ENCODE assay signal across 31 cellular contexts in genomic region chr11:26626346-26626745, GRCh38. TPM values are rescaled to one million over a fixed set of nuclear protein-coding genes. Genes with fewer than 3 reads are reported as not detected.
DNase-seq lines count a peak whose midpoint lies in the region; TF ChIP-seq lines count a peak whose summit lies in the region.
"Had no signal": no experiment of that assay in that cellular context is flagged by ENCODE, and none has a peak within 500 bp of the region (broad histone marks: within the 10 kb centered on the region; RNA-seq: fewer than 3 reads in every experiment).

No MANE protein-coding gene starts in this region.

- H3K79me2 ChIP-seq in fibroblast of lung (ENCODE audit: control insufficient read depth, insufficient read depth, low read length) = no peaks in the 10 kb centered on the region
- no peaks in the 10 kb centered on the region for H3K79me2 ChIP-seq in osteoblast (ENCODE audit: insufficient read depth, low read length)

- H3K27me3 ChIP-seq in fibroblast of lung (ENCODE audit: control insufficient read depth, insufficient read depth, low read length) (no peaks in the 10 kb centered on the region), osteoblast (ENCODE audit: insufficient read depth, low read length) (no peaks in the 10 kb centered on the region)
- H3K27me3 ChIP-seq: BLaER1 treated with 17β-estradiol and CSF1 and Interleukin-3, amounts not matched to agents 10 nM and 100 nM; gastrocnemius medialis had no signal

- H3K4me2 ChIP-seq in fibroblast of lung (ENCODE audit: extremely low read depth, insufficient read depth, low read length) (no peak overlapping the region), osteoblast (ENCODE audit: insufficient read depth, low read length) (no peak overlapping the region)
- H3K4me2 ChIP-seq: BLaER1 treated with 17β-estradiol and CSF1 and Interleukin-3, amounts not matched to agents 10 nM and 100 nM had no signal

- H3K36me3 ChIP-seq in fibroblast of lung (ENCODE audit: control insufficient read depth, insufficient read depth, low read length) (no peaks in the 10 kb centered on the region), osteoblast (ENCODE audit: insufficient read depth, low read length) (no peaks in the 10 kb centered on the region)
- H3K36me3 ChIP-seq: BLaER1 treated with 17β-estradiol and CSF1 and Interleukin-3, amounts not matched to agents 10 nM and 100 nM; gastrocnemius medialis had no signal

- H2AFZ ChIP-seq in fibroblast of lung (ENCODE audit: low read length) (no peak overlapping the region), osteoblast (ENCODE audit: low read length) (no peak overlapping the region)

- H3K9me3 ChIP-seq in fibroblast of lung (ENCODE audit: control insufficient read depth, insufficient read depth, low read depth, low read length) (no peaks in the 10 kb centered on the region), osteoblast (ENCODE audit: low read depth, low read length) (no peaks in the 10 kb centered on the region)
- H3K9me3 ChIP-seq: BLaER1 treated with 17β-estradiol and CSF1 and Interleukin-3, amounts not matched to agents 10 nM and 100 nM; gastrocnemius medialis had no signal

- no peak for TF ChIP-seq CTCF in fibroblast of lung (conservative IDR thresholded peaks at IDR 0.05 in 1 of 2, IDR thresholded peaks at IDR 0.05 in 1 of 2; ENCODE audit: low read depth in 1 of 2, low read length in 2 of 2)
- no peak for TF ChIP-seq CTCF in osteoblast (IDR thresholded peaks at IDR 0.05; ENCODE audit: extremely low read depth, low read depth, low read length)

- no peak overlapping the region for H3K27ac ChIP-seq in fibroblast of lung (ENCODE audit: insufficient read depth, low read length)
- H3K27ac ChIP-seq in osteoblast (ENCODE audit: low read depth, low read length) = no peak overlapping the region
- H3K27ac ChIP-seq: BLaER1 treated with 17β-estradiol and CSF1 and Interleukin-3, amounts not matched to agents 10 nM and 100 nM; gastrocnemius medialis had no signal

- H4K20me1 ChIP-seq in fibroblast of lung (ENCODE audit: control insufficient read depth, extremely low read depth, insufficient read depth, low read length) (no peaks in the 10 kb centered on the region), osteoblast (ENCODE audit: insufficient read depth, low read length) (no peaks in the 10 kb centered on the region)
- H4K20me1 ChIP-seq: BLaER1 treated with 17β-estradiol and CSF1 and Interleukin-3, amounts not matched to agents 10 nM and 100 nM had no signal

- peak; percentile 22 for DNase-seq in HS-5 (ENCODE audit: low read depth)
- DNase-seq in amniotic epithelial cell (ENCODE audit: low read depth) = peak; percentile 9
- DNase-seq in fibroblast of lung (ENCODE audit: low read depth in 2 of 2) = peak; percentile 6 to 59
- peak; percentile 9 for DNase-seq in osteoblast (ENCODE audit: insufficient read length, low spot score, missing footprints)
- no peak for DNase-seq in activated gamma-delta T cell (lab: John Stamatoyannopoulos, UW)
- DNase-seq in CD1c-positive myeloid dendritic cell (ENCODE audit: extremely low spot score) = no peak
- no peak for DNase-seq in NCI-H82 treated with DMSO at 0.1 percent for 48 hours (lab: John Stamatoyannopoulos, UW; ENCODE audit: unreplicated experiment)
- DNase-seq in NCI-H345 (lab: John Stamatoyannopoulos, UW) = no peak
- DNase-seq: activated CD4-positive, alpha-beta T cell treated with anti-CD3 and anti-CD28 coated beads, Interleukin-2, amount 50 U/mL, for 48 hours; activated CD4-positive, CD25-positive, alpha-beta regulatory T cell treated with anti-CD3 and anti-CD28 coated beads, Interleukin-2, amount 50 U/mL, for 72 hours; activated naive CD4-positive, alpha-beta T cell treated with anti-CD3 and anti-CD28 coated beads for 36 hours; activated T-cell treated with anti-CD3 and anti-CD28 coated beads, Interleukin-2, amount 50 U/mL, for 72 hours; amniotic stem cell; DMS153; effector CD4-positive, alpha-beta T cell; gastrocnemius medialis; HFFc6; hypothalamus; KBM-7; MM.1S; NCI-H2029; NCI-H524 treated with DMSO at 0.1 percent for 48 hours; NK-92 treated with Interleukin-12 subunit alpha and Interleukin-12 subunit beta, amount 100 ng/mL, for 24 hours; Right ventricle myocardium superior; stimulated activated naive CD4-positive, alpha-beta T cell had no signal

- no peak overlapping the region for H3K9ac ChIP-seq in fibroblast of lung (ENCODE audit: insufficient read depth, low read length)
- H3K9ac ChIP-seq: BLaER1 treated with 17β-estradiol and CSF1 and Interleukin-3, amounts not matched to agents 10 nM and 100 nM had no signal

- H3K4me3 ChIP-seq in fibroblast of lung (replicated peaks in 1 of 4; ENCODE audit: control extremely low read depth in 1 of 4, insufficient read depth in 1 of 4, low read depth in 3 of 4, low read length in 4 of 4) (no peak overlapping the region), osteoblast (ENCODE audit: insufficient read depth, low read length) (no peak overlapping the region)
- H3K4me3 ChIP-seq: BLaER1 treated with 17β-estradiol and CSF1 and Interleukin-3, amounts not matched to agents 10 nM and 100 nM; gastrocnemius medialis had no signal

- H3K4me1 ChIP-seq in fibroblast of lung (ENCODE audit: control insufficient read depth, extremely low read depth, insufficient read depth, low read length) = no peaks in the 10 kb centered on the region
- H3K4me1 ChIP-seq in osteoblast (ENCODE audit: insufficient read depth, low read length) = peaks cover under 1% of the 10 kb centered on the region
- H3K4me1 ChIP-seq: gastrocnemius medialis had no signal

RNA-seq across cellular contexts. Expression of gene MUC15, which starts 54.3 kb away (rescaled TPM):
- total RNA-seq in fibroblast of lung = not detected in 2 replicates
- not detected in 2 replicates for polyA plus RNA-seq in fibroblast of lung
- not detected in 2 replicates for polyA plus RNA-seq in fibroblast of lung (2012)
- polyA minus RNA-seq in fibroblast of lung (ENCODE audit: low replicate concordance) = not detected in 2 replicates
- not detected in 2 replicates for total RNA-seq in osteoblast
- total RNA-seq: activated naive CD4-positive, alpha-beta T cell treated with anti-CD3 and anti-CD28 coated beads for 36 hours; activated T-cell treated with anti-CD3 and anti-CD28 coated beads, Interleukin-2, amount 50 U/mL, for 72 hours; gastrocnemius medialis; HFFc6; omental fat pad; pulmonary artery endothelial cell; Right ventricle myocardium superior; skeletal muscle tissue; T-helper 2 cell treated with Interferon-gamma antibody and Interleukin-4, amounts not matched to agents 100 ng/mL and 5 ng/mL, for 36 hours had no signal
- polyA plus RNA-seq: AG04450 had no signal

Comparison
In these comparisons a context has a peak if more than half of its experiments do, and no peak if none do; other contexts are left out.
1. DNase-seq: peak in HS-5 (single experiment), amniotic epithelial cell (single experiment), fibroblast of lung (2 of 2) and osteoblast (single experiment); none in activated gamma-delta T cell (single experiment), CD1c-positive myeloid dendritic cell (single experiment), NCI-H82 treated with DMSO at 0.1 percent for 48 hours (single experiment) and NCI-H345 (single experiment).